In the genomic region with DNA sequence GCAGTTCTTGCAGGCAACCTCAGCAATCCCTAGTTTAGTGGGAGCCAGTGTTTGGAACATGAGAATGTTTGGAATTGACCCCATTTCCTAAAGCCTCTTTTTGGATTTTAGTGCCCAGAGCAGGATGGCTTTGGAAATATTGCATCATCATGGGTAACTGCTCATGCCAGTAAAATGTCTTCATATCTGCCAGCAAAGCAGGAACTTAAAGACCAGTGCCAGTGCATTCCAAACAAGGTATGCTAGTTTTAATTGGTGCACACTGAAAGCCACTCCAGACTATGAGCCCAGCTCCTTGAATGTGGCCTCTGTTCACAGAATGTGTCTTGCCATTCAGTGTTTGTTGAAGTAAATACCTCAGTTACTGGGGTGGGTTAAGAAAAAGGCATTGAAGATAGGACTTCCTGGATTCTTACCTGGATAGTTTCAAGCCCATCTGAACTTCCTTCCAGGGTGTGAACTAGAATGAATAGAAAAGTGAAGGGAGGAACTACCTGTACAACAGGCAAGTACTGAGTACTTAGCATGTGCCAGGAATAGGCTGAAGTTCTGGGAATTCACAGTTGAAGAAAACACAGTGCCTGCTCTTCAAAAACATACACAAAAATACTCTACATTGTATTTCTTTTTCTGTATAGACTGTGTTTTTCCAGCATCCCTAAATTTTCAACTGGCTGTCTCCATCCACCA, we compare ENCODE assay signal across 13 cellular contexts.
DNase-seq lines count a peak whose midpoint lies in the region; ATAC-seq and TF ChIP-seq lines count a peak whose summit lies in the region.
"Had no signal": no experiment of that assay in that cellular context is flagged by ENCODE, and none has a peak within 500 bp of the region (broad histone marks: within the 10 kb centered on the region; RNA-seq: fewer than 3 reads in every experiment).

No MANE protein-coding gene starts in this region.

- TF ChIP-seq CTCF in WTC11 (IDR thresholded peaks at IDR 0.05), result no peak

- H3K27me3 Mint-ChIP-seq in WTC11 (ENCODE audit: low read depth), result no peaks in the 10 kb centered on the region; the same call in 1 of the 2 replicates

- DNase-seq in HT1080 (ENCODE audit: low read depth) (peak; percentile 24), T47D (ENCODE audit: low read depth in 1 of 2, low spot score in 1 of 2) (peak; percentile 7 to 68), left ventricle myocardium superior (no peak), stromal cell of bone marrow (ENCODE audit: low read depth) (peak; percentile 21), WTC11 (ENCODE audit: low spot score) (no peak)
- DNase-seq: activated CD4-positive, alpha-beta T cell treated with anti-CD3 and anti-CD28 coated beads, Interleukin-2, amount 10 ng/mL, durations not matched to agents 24 days and 14 days; esophagus squamous epithelium; immature natural killer cell; MM.1S; T-helper 1 cell had no signal

- POLR2A ChIA-PET in WTC11 (lab: Charles Lee), result no interaction called here

- no peak overlapping the region for H3K27ac Mint-ChIP-seq in WTC11
- H3K27ac Mint-ChIP-seq: activated CD4-positive, alpha-beta T cell treated with anti-CD3 and anti-CD28 coated beads, Interleukin-2, amount 10 ng/mL, durations not matched to agents 24 days and 14 days; immature natural killer cell had no signal

- H3K36me3 Mint-ChIP-seq in WTC11, result no peaks in the 10 kb centered on the region
- H3K36me3 Mint-ChIP-seq: immature natural killer cell had no signal

- H3K4me1 Mint-ChIP-seq in WTC11, result no peaks in the 10 kb centered on the region
- H3K4me1 Mint-ChIP-seq: activated CD4-positive, alpha-beta T cell treated with anti-CD3 and anti-CD28 coated beads, Interleukin-2, amount 10 ng/mL, durations not matched to agents 24 days and 14 days; immature natural killer cell had no signal

- CTCF ChIA-PET in WTC11 (lab: Charles Lee), result interaction anchor here (1.3 kb wide), 1 partner anchor 140 kb away, joined by 3 read pairs; a partner anchor contains a TSS

- H3K9me3 Mint-ChIP-seq in WTC11, result no peaks in the 10 kb centered on the region
- H3K9me3 Mint-ChIP-seq: activated CD4-positive, alpha-beta T cell treated with anti-CD3 and anti-CD28 coated beads, Interleukin-2, amount 10 ng/mL, durations not matched to agents 24 days and 14 days; immature natural killer cell had no signal

- intact Hi-C loops in left ventricle myocardium superior (cut with micrococcal nuclease), result no loop called here

- no peak overlapping the region for H3K4me3 Mint-ChIP-seq in WTC11
- H3K4me3 Mint-ChIP-seq: activated CD4-positive, alpha-beta T cell treated with anti-CD3 and anti-CD28 coated beads, Interleukin-2, amount 10 ng/mL, durations not matched to agents 24 days and 14 days; immature natural killer cell had no signal

- in situ Hi-C loops in T47D (cut with HindIII; ENCODE audit: low pct_unique_long_range_greater_than_20kb, low sequenced_read_pairs), result no loop called here

- peak; percentile 93 for ATAC-seq in left ventricle myocardium superior
- ATAC-seq in GM19035 (IDR thresholded peaks at IDR 0.05; ENCODE audit: unreplicated experiment), result no peak
- no peak for ATAC-seq in WTC11
- ATAC-seq in HG03571 (IDR thresholded peaks at IDR 0.05; ENCODE audit: unreplicated experiment), result no peak
- ATAC-seq: sciatic nerve had no signal

TF ChIP-seq in WTC11, 78 proteins besides CTCF, POLR2A, EP300 and RAD21 (continues in another document):
- TF ChIP-seq SP1 (CRISPR knock-in tag; conservative IDR thresholded peaks at IDR 0.05) (no peak), ZBTB21 (CRISPR knock-in tag; IDR thresholded peaks at IDR 0.05; ENCODE audit: borderline replicate concordance) (no peak), CREM (CRISPR knock-in tag; IDR thresholded peaks at IDR 0.05) (no peak), HMGA2 (CRISPR knock-in tag; IDR thresholded peaks at IDR 0.05) (no peak), ZNF416 (CRISPR knock-in tag; IDR thresholded peaks at IDR 0.05) (no peak), PRRX2 (CRISPR knock-in tag; IDR thresholded peaks at IDR 0.05) (no peak), OVOL2 (CRISPR knock-in tag; IDR thresholded peaks at IDR 0.05; ENCODE audit: borderline replicate concordance) (no peak), RELA (CRISPR knock-in tag; IDR thresholded peaks at IDR 0.05; ENCODE audit: borderline replicate concordance) (no peak), ZNF219 (CRISPR knock-in tag; IDR thresholded peaks at IDR 0.05; ENCODE audit: borderline replicate concordance) (no peak)
- TF ChIP-seq, protein P1, sequence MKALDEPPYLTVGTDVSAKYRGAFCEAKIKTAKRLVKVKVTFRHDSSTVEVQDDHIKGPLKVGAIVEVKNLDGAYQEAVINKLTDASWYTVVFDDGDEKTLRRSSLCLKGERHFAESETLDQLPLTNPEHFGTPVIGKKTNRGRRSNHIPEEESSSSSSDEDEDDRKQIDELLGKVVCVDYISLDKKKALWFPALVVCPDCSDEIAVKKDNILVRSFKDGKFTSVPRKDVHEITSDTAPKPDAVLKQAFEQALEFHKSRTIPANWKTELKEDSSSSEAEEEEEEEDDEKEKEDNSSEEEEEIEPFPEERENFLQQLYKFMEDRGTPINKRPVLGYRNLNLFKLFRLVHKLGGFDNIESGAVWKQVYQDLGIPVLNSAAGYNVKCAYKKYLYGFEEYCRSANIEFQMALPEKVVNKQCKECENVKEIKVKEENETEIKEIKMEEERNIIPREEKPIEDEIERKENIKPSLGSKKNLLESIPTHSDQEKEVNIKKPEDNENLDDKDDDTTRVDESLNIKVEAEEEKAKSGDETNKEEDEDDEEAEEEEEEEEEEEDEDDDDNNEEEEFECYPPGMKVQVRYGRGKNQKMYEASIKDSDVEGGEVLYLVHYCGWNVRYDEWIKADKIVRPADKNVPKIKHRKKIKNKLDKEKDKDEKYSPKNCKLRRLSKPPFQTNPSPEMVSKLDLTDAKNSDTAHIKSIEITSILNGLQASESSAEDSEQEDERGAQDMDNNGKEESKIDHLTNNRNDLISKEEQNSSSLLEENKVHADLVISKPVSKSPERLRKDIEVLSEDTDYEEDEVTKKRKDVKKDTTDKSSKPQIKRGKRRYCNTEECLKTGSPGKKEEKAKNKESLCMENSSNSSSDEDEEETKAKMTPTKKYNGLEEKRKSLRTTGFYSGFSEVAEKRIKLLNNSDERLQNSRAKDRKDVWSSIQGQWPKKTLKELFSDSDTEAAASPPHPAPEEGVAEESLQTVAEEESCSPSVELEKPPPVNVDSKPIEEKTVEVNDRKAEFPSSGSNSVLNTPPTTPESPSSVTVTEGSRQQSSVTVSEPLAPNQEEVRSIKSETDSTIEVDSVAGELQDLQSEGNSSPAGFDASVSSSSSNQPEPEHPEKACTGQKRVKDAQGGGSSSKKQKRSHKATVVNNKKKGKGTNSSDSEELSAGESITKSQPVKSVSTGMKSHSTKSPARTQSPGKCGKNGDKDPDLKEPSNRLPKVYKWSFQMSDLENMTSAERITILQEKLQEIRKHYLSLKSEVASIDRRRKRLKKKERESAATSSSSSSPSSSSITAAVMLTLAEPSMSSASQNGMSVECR (CRISPR knock-in tag; IDR thresholded peaks at IDR 0.05; ENCODE audit: borderline replicate concordance), result no peak
- TF ChIP-seq, protein P2, sequence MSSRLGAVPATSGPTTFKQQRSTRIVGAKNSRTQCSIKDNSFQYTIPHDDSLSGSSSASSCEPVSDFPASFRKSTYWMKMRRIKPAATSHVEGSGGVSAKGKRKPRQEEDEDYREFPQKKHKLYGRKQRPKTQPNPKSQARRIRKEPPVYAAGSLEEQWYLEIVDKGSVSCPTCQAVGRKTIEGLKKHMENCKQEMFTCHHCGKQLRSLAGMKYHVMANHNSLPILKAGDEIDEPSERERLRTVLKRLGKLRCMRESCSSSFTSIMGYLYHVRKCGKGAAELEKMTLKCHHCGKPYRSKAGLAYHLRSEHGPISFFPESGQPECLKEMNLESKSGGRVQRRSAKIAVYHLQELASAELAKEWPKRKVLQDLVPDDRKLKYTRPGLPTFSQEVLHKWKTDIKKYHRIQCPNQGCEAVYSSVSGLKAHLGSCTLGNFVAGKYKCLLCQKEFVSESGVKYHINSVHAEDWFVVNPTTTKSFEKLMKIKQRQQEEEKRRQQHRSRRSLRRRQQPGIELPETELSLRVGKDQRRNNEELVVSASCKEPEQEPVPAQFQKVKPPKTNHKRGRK (CRISPR knock-in tag; IDR thresholded peaks at IDR 0.05; ENCODE audit: borderline replicate concordance), result no peak
- TF ChIP-seq, protein P3, sequence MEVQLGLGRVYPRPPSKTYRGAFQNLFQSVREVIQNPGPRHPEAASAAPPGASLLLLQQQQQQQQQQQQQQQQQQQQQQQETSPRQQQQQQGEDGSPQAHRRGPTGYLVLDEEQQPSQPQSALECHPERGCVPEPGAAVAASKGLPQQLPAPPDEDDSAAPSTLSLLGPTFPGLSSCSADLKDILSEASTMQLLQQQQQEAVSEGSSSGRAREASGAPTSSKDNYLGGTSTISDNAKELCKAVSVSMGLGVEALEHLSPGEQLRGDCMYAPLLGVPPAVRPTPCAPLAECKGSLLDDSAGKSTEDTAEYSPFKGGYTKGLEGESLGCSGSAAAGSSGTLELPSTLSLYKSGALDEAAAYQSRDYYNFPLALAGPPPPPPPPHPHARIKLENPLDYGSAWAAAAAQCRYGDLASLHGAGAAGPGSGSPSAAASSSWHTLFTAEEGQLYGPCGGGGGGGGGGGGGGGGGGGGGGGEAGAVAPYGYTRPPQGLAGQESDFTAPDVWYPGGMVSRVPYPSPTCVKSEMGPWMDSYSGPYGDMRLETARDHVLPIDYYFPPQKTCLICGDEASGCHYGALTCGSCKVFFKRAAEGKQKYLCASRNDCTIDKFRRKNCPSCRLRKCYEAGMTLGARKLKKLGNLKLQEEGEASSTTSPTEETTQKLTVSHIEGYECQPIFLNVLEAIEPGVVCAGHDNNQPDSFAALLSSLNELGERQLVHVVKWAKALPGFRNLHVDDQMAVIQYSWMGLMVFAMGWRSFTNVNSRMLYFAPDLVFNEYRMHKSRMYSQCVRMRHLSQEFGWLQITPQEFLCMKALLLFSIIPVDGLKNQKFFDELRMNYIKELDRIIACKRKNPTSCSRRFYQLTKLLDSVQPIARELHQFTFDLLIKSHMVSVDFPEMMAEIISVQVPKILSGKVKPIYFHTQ (CRISPR knock-in tag; IDR thresholded peaks at IDR 0.05), result no peak
- TF ChIP-seq, protein P4, sequence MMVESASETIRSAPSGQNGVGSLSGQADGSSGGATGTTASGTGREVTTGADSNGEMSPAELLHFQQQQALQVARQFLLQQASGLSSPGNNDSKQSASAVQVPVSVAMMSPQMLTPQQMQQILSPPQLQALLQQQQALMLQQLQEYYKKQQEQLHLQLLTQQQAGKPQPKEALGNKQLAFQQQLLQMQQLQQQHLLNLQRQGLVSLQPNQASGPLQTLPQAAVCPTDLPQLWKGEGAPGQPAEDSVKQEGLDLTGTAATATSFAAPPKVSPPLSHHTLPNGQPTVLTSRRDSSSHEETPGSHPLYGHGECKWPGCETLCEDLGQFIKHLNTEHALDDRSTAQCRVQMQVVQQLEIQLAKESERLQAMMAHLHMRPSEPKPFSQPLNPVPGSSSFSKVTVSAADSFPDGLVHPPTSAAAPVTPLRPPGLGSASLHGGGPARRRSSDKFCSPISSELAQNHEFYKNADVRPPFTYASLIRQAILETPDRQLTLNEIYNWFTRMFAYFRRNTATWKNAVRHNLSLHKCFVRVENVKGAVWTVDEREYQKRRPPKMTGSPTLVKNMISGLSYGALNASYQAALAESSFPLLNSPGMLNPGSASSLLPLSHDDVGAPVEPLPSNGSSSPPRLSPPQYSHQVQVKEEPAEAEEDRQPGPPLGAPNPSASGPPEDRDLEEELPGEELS (CRISPR knock-in tag; IDR thresholded peaks at IDR 0.05), result no peak

Comparison
In these comparisons a context has a peak if more than half of its experiments do, and no peak if none do; other contexts are left out.
1. DNase-seq: peak in HT1080 (single experiment), T47D (2 of 2) and stromal cell of bone marrow (single experiment); none in left ventricle myocardium superior (single experiment) and WTC11 (single experiment).